ENCODE assay signal across 13 cellular contexts in genomic region chr6:74731921-74732320, GRCh38.
DNase-seq lines count a peak whose midpoint lies in the region; ATAC-seq and TF ChIP-seq lines count a peak whose summit lies in the region.
"Had no signal": no experiment of that assay in that cellular context is flagged by ENCODE, and none has a peak within 500 bp of the region (broad histone marks: within the 10 kb centered on the region; RNA-seq: fewer than 3 reads in every experiment).

No MANE protein-coding gene starts in this region.

- H3K4me2 ChIP-seq in mammary epithelial cell (ENCODE audit: insufficient read depth, low read depth, low read length), result no peak overlapping the region
- H3K4me2 ChIP-seq in skeletal muscle satellite cell (ENCODE audit: low read length), result peak overlapping the region; percentile 19

- dilution Hi-C loops in mammary epithelial cell (cut with HindIII; ENCODE audit: low sequenced_read_pairs), result no loop called here

- no peak for TF ChIP-seq POLR2A in gastrocnemius medialis (IDR thresholded peaks at IDR 0.05)

- in situ Hi-C loops in mammary epithelial cell (cut with MboI; ENCODE audit: low sequenced_read_pairs in 2 of 2) (no loop called here), gastrocnemius medialis (cut with MboI; ENCODE audit: low sequenced_read_pairs in 4 of 4) (no loop called here)

- CTCF ChIA-PET in mammary epithelial cell (lab: Charles Lee; ENCODE audit: low non-redundant PET), result no interaction called here

- ATAC-seq in gastrocnemius medialis (no peak), HG03457 (IDR thresholded peaks at IDR 0.05; ENCODE audit: unreplicated experiment) (no peak), HG02973 (IDR thresholded peaks at IDR 0.05; ENCODE audit: unreplicated experiment) (no peak)
- no peak for ATAC-seq in natural killer cell treated with Interleukin-12 subunit alpha and Interleukin-12 subunit beta and Interleukin-15 and Interleukin-18, amount 100 ng/mL, for 72 hours

- peaks cover 27% of the 10 kb centered on the region; the same call in 1 of the 2 replicates for H3K4me1 Mint-ChIP-seq in HFFc6 (ENCODE audit: low read depth)
- H3K4me1 Mint-ChIP-seq in natural killer cell treated with Interleukin-12 subunit alpha and Interleukin-12 subunit beta and Interleukin-15 and Interleukin-18, amount 100 ng/mL, for 72 hours (ENCODE audit: low read depth in 2 of 2), result no peaks in the 10 kb centered on the region
- H3K4me1 Mint-ChIP-seq: CD4-positive, alpha-beta memory T cell had no signal

- H3K4me3 ChIP-seq in mammary epithelial cell (replicated peaks in 1 of 3; ENCODE audit: insufficient read depth in 1 of 3, low read depth in 2 of 3, low read length in 3 of 3), result no peak overlapping the region
- H3K4me3 ChIP-seq in skeletal muscle satellite cell (ENCODE audit: low read length), result no peak overlapping the region
- no peak overlapping the region for H3K4me3 ChIP-seq in gastrocnemius medialis
- H3K4me3 ChIP-seq: heart left ventricle had no signal

- no peaks in the 10 kb centered on the region for H3K27me3 ChIP-seq in mammary epithelial cell (ENCODE audit: insufficient read depth, low read length)
- H3K27me3 ChIP-seq in skeletal muscle satellite cell (ENCODE audit: control insufficient read depth, insufficient read depth, low read length), result no peaks in the 10 kb centered on the region
- H3K27me3 ChIP-seq in gastrocnemius medialis, result no peaks in the 10 kb centered on the region
- H3K27me3 ChIP-seq: heart left ventricle had no signal

- H3K4me3 Mint-ChIP-seq in HFFc6, result no peak overlapping the region
- no peak overlapping the region for H3K4me3 Mint-ChIP-seq in natural killer cell treated with Interleukin-12 subunit alpha and Interleukin-12 subunit beta and Interleukin-15 and Interleukin-18, amount 100 ng/mL, for 72 hours
- H3K4me3 Mint-ChIP-seq: CD4-positive, alpha-beta memory T cell had no signal

- no peaks in the 10 kb centered on the region for H3K36me3 ChIP-seq in mammary epithelial cell (ENCODE audit: insufficient read depth, low read length)
- no peaks in the 10 kb centered on the region for H3K36me3 ChIP-seq in skeletal muscle satellite cell (ENCODE audit: insufficient read depth, low read length)
- no peaks in the 10 kb centered on the region for H3K36me3 ChIP-seq in gastrocnemius medialis
- H3K36me3 ChIP-seq: heart left ventricle had no signal

- H3K27me3 Mint-ChIP-seq in HFFc6 (ENCODE audit: insufficient read depth), result no peaks in the 10 kb centered on the region; the same call in 1 of the 2 replicates
- no peaks in the 10 kb centered on the region for H3K27me3 Mint-ChIP-seq in natural killer cell treated with Interleukin-12 subunit alpha and Interleukin-12 subunit beta and Interleukin-15 and Interleukin-18, amount 100 ng/mL, for 72 hours
- H3K27me3 Mint-ChIP-seq: CD4-positive, alpha-beta memory T cell had no signal

- 47% methylated on average over 4 of the region's 4 CpGs for WGBS in mammary epithelial cell (ENCODE audit: low coverage, missing lambda C conversion rate)

- intact Hi-C loops in mammary epithelial cell (cut with micrococcal nuclease), result no loop called here
- intact Hi-C loops in gastrocnemius medialis (cut with DNase I; ENCODE audit: low total_unique reads), result no loop called here

- no peaks in the 10 kb centered on the region for H3K9me3 ChIP-seq in mammary epithelial cell (replicated peaks; ENCODE audit: insufficient read depth, low read length)
- H3K9me3 ChIP-seq in skeletal muscle satellite cell (replicated peaks; ENCODE audit: low read length), result no peaks in the 10 kb centered on the region
- H3K9me3 ChIP-seq in gastrocnemius medialis, result no peaks in the 10 kb centered on the region

- peaks cover under 1% of the 10 kb centered on the region; the same call in 1 of the 2 replicates for H3K9me3 Mint-ChIP-seq in HFFc6
- H3K9me3 Mint-ChIP-seq in natural killer cell treated with Interleukin-12 subunit alpha and Interleukin-12 subunit beta and Interleukin-15 and Interleukin-18, amount 100 ng/mL, for 72 hours, result peaks cover 11% of the 10 kb centered on the region

- H3K9ac ChIP-seq in mammary epithelial cell (ENCODE audit: insufficient read depth, low read length) (no peak overlapping the region), skeletal muscle satellite cell (ENCODE audit: low read depth, low read length) (peak overlapping the region; percentile 35)

- no peak overlapping the region for H2AFZ ChIP-seq in mammary epithelial cell (ENCODE audit: low read depth, low read length)

- H3K4me1 ChIP-seq in mammary epithelial cell (ENCODE audit: insufficient read depth, low read length), result peaks cover 9% of the 10 kb centered on the region
- peaks cover 39% of the 10 kb centered on the region for H3K4me1 ChIP-seq in skeletal muscle satellite cell (ENCODE audit: control insufficient read depth, insufficient read depth, low read length)
- no peaks in the 10 kb centered on the region for H3K4me1 ChIP-seq in gastrocnemius medialis

- H3K27ac ChIP-seq in mammary epithelial cell (ENCODE audit: insufficient read depth, low read depth, low read length) (no peak overlapping the region), gastrocnemius medialis (no peak overlapping the region)
- H3K27ac ChIP-seq: HL-60, VCaP had no signal

- no TSS peak for BruUV-seq in mammary epithelial cell (replicated peaks; lab: Mats Ljungman, UMichigan)

- no peaks in the 10 kb centered on the region for H3K36me3 Mint-ChIP-seq in HFFc6 (ENCODE audit: low read depth)
- no peaks in the 10 kb centered on the region for H3K36me3 Mint-ChIP-seq in natural killer cell treated with Interleukin-12 subunit alpha and Interleukin-12 subunit beta and Interleukin-15 and Interleukin-18, amount 100 ng/mL, for 72 hours
- H3K36me3 Mint-ChIP-seq: CD4-positive, alpha-beta memory T cell had no signal

- no peaks in the 10 kb centered on the region for H3K79me2 ChIP-seq in mammary epithelial cell (ENCODE audit: insufficient read depth, low read length)

- H3K27ac Mint-ChIP-seq in HFFc6, result no peak overlapping the region
- H3K27ac Mint-ChIP-seq in natural killer cell treated with Interleukin-12 subunit alpha and Interleukin-12 subunit beta and Interleukin-15 and Interleukin-18, amount 100 ng/mL, for 72 hours, result no peak overlapping the region
- H3K27ac Mint-ChIP-seq: CD4-positive, alpha-beta memory T cell had no signal

- no peaks in the 10 kb centered on the region for H4K20me1 ChIP-seq in mammary epithelial cell (ENCODE audit: insufficient read depth, low read length)

- TF ChIP-seq CTCF in HFFc6 (IDR thresholded peaks at IDR 0.05), result no peak
- TF ChIP-seq CTCF in mammary epithelial cell (conservative IDR thresholded peaks at IDR 0.05 in 1 of 2, IDR thresholded peaks at IDR 0.05 in 1 of 2; ENCODE audit: extremely low read depth in 1 of 2, insufficient read depth in 1 of 2, low read depth in 1 of 2, low read length in 2 of 2), result no peak
- no peak for TF ChIP-seq CTCF in gastrocnemius medialis (IDR thresholded peaks at IDR 0.05 in 4 of 5, conservative IDR thresholded peaks at IDR 0.05 in 1 of 5)

- DNase-seq in HFFc6 (peak; percentile 27), mammary epithelial cell (peak; percentile 27), iris pigment epithelial cell (ENCODE audit: low read depth) (peak; percentile 94), gastrocnemius medialis (no peak)
- no peak for DNase-seq in natural killer cell treated with Interleukin-12 subunit alpha and Interleukin-12 subunit beta and Interleukin-15 and Interleukin-18, amount 100 ng/mL, for 72 hours (ENCODE audit: low spot score)
- DNase-seq: CD4-positive, alpha-beta memory T cell; heart left ventricle; NCI-H1694 had no signal

Comparison
In these comparisons a context has a peak if more than half of its experiments do, and no peak if none do; other contexts are left out.
1. DNase-seq: peak in HFFc6 (single experiment), mammary epithelial cell (single experiment) and iris pigment epithelial cell (single experiment); none in gastrocnemius medialis (0 of 2) and natural killer cell treated with Interleukin-12 subunit alpha and Interleukin-12 subunit beta and Interleukin-15 and Interleukin-18, amount 100 ng/mL, for 72 hours (single experiment).